Comparison of ENCODE assay signal across 15 cellular contexts in genomic region chr1:165114889-165115285, GRCh38.
DNase-seq lines count a peak whose midpoint lies in the region; ATAC-seq, FAIRE-seq and TF ChIP-seq lines count a peak whose summit lies in the region.
"Had no signal": no experiment of that assay in that cellular context is flagged by ENCODE, and none has a peak within 500 bp of the region (broad histone marks: within the 10 kb centered on the region; RNA-seq: fewer than 3 reads in every experiment).

No MANE protein-coding gene starts in this region.

- no peaks in the 10 kb centered on the region for H3K9me3 ChIP-seq in IMR-90 (ENCODE audit: control insufficient read depth, insufficient read depth, low read length)
- H3K9me3 ChIP-seq in K562 (replicated peaks; ENCODE audit: control insufficient read depth, insufficient read depth, low read depth, low read length): no peaks in the 10 kb centered on the region
- H3K9me3 ChIP-seq: BLaER1 had no signal

- no peak for DNase-seq in D721Med (ENCODE audit: insufficient read length, low spot score)
- no peak for DNase-seq in IMR-90
- DNase-seq in K562 (ENCODE audit: extremely low read depth in 1 of 4, low spot score in 3 of 4): no peak
- no peak for DNase-seq in urothelium cell line (ENCODE audit: low spot score)
- no peak for DNase-seq in CD1c-positive myeloid dendritic cell (ENCODE audit: extremely low spot score)
- DNase-seq: 8988T; CD8-positive, alpha-beta memory T cell had no signal

- H3K56ac ChIP-seq in IMR-90 (ENCODE audit: extremely low read depth, insufficient read depth, low read length): no peak overlapping the region

- POLR2A ChIA-PET in IMR-90 (lab: Charles Lee; ENCODE audit: unreplicated experiment) (no interaction called here), K562 (lab: Yijun Ruan, JAX) (no interaction called here)

- in situ Hi-C loops in IMR-90 (cut with MboI; ENCODE audit: low sequenced_read_pairs) (no loop called here), K562 (cut with MboI) (no loop called here)

- no peak overlapping the region for H3K18ac ChIP-seq in IMR-90 (ENCODE audit: low read depth, low read length)

- no peak overlapping the region for H2AK5ac ChIP-seq in IMR-90 (ENCODE audit: low read depth, low read length)

- H3K79me1 ChIP-seq in IMR-90 (ENCODE audit: low read depth in 1 of 2, low read length in 2 of 2): no peaks in the 10 kb centered on the region

- FAIRE-seq in D721Med (lab: Jason Lieb, UNC) (peak; percentile 88), K562 (lab: Jason Lieb, UNC) (no peak), urothelium cell line (lab: Jason Lieb, UNC) (peak; percentile 55)
- FAIRE-seq: G401.6, H54, HTR-8/SVneo had no signal

- H4K91ac ChIP-seq in IMR-90 (ENCODE audit: insufficient read depth, low read depth, low read length): no peak overlapping the region

- H2AFZ ChIP-seq in IMR-90 (replicated peaks; ENCODE audit: low read length, poor library complexity) (peak overlapping the region; percentile 8), K562 (ENCODE audit: low read depth, low read length) (no peak overlapping the region)
- H2AFZ ChIP-seq: GM23248 had no signal

- H2BK5ac ChIP-seq in IMR-90 (ENCODE audit: low read depth, low read length, poor library complexity, severe bottlenecking): no peak overlapping the region

- H4K5ac ChIP-seq in IMR-90 (ENCODE audit: low read depth, low read length): no peak overlapping the region

- no peak overlapping the region for H3K23ac ChIP-seq in IMR-90 (ENCODE audit: low read depth, low read length)

- CTCF ChIA-PET in IMR-90 (lab: Yijun Ruan, JAX) (interaction anchor here (0.7 to 1.1 kb wide), 2 partner anchors 18 to 1092 kb away, joined by 3 read pairs; no protein-coding TSS in a partner anchor), K562 (lab: Yijun Ruan, JAX; ENCODE audit: low intra/inter-chr PET ratio) (interaction anchor here (1.1 to 1.5 kb wide), 2 partner anchors 254 to 478 kb away, joined by 3 to 4 read pairs; no protein-coding TSS in a partner anchor)

- no peak overlapping the region for H3K4me2 ChIP-seq in IMR-90 (ENCODE audit: low read depth, low read length)
- no peak overlapping the region for H3K4me2 ChIP-seq in K562 (ENCODE audit: insufficient read depth, low read length)
- H3K4me2 ChIP-seq: BLaER1, KMS-11 had no signal

- TF ChIP-seq POLR2A in IMR-90 (IDR thresholded peaks at IDR 0.05; ENCODE audit: low read depth, low read length) (no peak), K562 (conservative IDR thresholded peaks at IDR 0.05) (no peak)

- no peak for TF ChIP-seq RAD21 in IMR-90 (IDR thresholded peaks at IDR 0.05; ENCODE audit: low read length)
- TF ChIP-seq RAD21 in K562 (CRISPR knock-in tag; conservative IDR thresholded peaks at IDR 0.05 in 1 of 2, IDR thresholded peaks at IDR 0.05 in 1 of 2): no peak

- no peak overlapping the region for H2BK15ac ChIP-seq in IMR-90 (ENCODE audit: low read depth, low read length)

- H3K4me3 ChIP-seq in IMR-90 (ENCODE audit: insufficient read depth, low read depth, low read length): no peak overlapping the region
- H3K4me3 ChIP-seq in K562: no peak overlapping the region
- H3K4me3 ChIP-seq: BLaER1, GM23248 had no signal

- H3K9ac ChIP-seq in IMR-90 (ENCODE audit: low read depth, low read length) (no peak overlapping the region), K562 (ENCODE audit: insufficient read depth in 1 of 2, low read depth in 2 of 2, low read length in 2 of 2) (no peak overlapping the region)
- H3K9ac ChIP-seq: BLaER1, GM23248, KMS-11 had no signal

- no peak for TF ChIP-seq CTCF in D721Med (IDR thresholded peaks at IDR 0.05; ENCODE audit: insufficient read depth, missing control alignments)
- no peak for TF ChIP-seq CTCF in IMR-90 (conservative IDR thresholded peaks at IDR 0.05; ENCODE audit: low read depth, low read length)
- TF ChIP-seq CTCF in K562 (IDR thresholded peaks at IDR 0.05 in 2 of 3, conservative IDR thresholded peaks at IDR 0.05 in 1 of 3; ENCODE audit: insufficient read depth in 2 of 3, low read depth in 1 of 3, low read length in 3 of 3): no peak

- no peaks in the 10 kb centered on the region; the same call in 1 of the 2 replicates for H3K27me3 ChIP-seq in IMR-90 (ENCODE audit: control insufficient read depth, insufficient read depth, low read length)
- H3K27me3 ChIP-seq in K562 (ENCODE audit: control insufficient read depth in 2 of 2, insufficient read depth in 2 of 2, low read length in 2 of 2): peaks cover 3 to 13% of the 10 kb centered on the region in 2 experiments; a peak in 2 of 5 replicates
- H3K27me3 ChIP-seq: BLaER1 had no signal

- intact Hi-C loops in IMR-90 (cut with micrococcal nuclease) (loop anchor here (5.0 to 10.0 kb wide), 2 partner anchors 252 to 480 kb away; no protein-coding TSS in a partner anchor), K562 (cut with micrococcal nuclease) (loop anchor here (1.0 kb wide), 1 partner anchor 28 kb away; no protein-coding TSS in a partner anchor)

- no peaks in the 10 kb centered on the region for H3K4me1 ChIP-seq in IMR-90 (ENCODE audit: control insufficient read depth, insufficient read depth, low read length)
- H3K4me1 ChIP-seq in K562 (replicated peaks in 1 of 2; ENCODE audit: control insufficient read depth in 2 of 2, insufficient read depth in 2 of 2, low read length in 2 of 2): peaks cover 0 to 3% of the 10 kb centered on the region in 2 experiments; a peak in 1 of 5 replicates
- H3K4me1 ChIP-seq: BLaER1 had no signal

- no peak for ATAC-seq in IMR-90 (ENCODE audit: low read depth)
- ATAC-seq in K562: no peak
- no peak for ATAC-seq in GM21619 (IDR thresholded peaks at IDR 0.05; ENCODE audit: unreplicated experiment)
- no peak for ATAC-seq in HG02588 (IDR thresholded peaks at IDR 0.05; ENCODE audit: unreplicated experiment)

- H3K36me3 ChIP-seq in IMR-90 (ENCODE audit: control insufficient read depth, insufficient read depth, low read length) (no peaks in the 10 kb centered on the region), K562 (ENCODE audit: control insufficient read depth, insufficient read depth, low read length) (no peaks in the 10 kb centered on the region)
- H3K36me3 ChIP-seq: BLaER1 had no signal

- WGBS in IMR-90 (ENCODE audit: extremely low coverage in 2 of 2, insufficient read length in 1 of 2), 2 experiments: 62 to 100% methylated on average over 4 to 6 of the region's 6 CpGs
- 0% methylated on average over 6 of the region's 6 CpGs for WGBS in K562 (ENCODE audit: insufficient coverage, low coverage, missing lambda C conversion rate)

- H3K27ac ChIP-seq in IMR-90 (ENCODE audit: insufficient read depth, low read length): no peak overlapping the region
- H3K27ac ChIP-seq in K562 (ENCODE audit: extremely low read depth, low read depth, low read length): no peak overlapping the region
- H3K27ac ChIP-seq: BLaER1, GM23248, KMS-11 had no signal

- H3K9me1 ChIP-seq in IMR-90 (ENCODE audit: insufficient read depth, low read length): no peaks in the 10 kb centered on the region; the same call in 1 of the 2 replicates
- H3K9me1 ChIP-seq in K562 (ENCODE audit: control insufficient read depth, insufficient read depth, low read length): no peaks in the 10 kb centered on the region

- H3K4ac ChIP-seq in IMR-90 (ENCODE audit: low read depth, low read length): no peak overlapping the region

- H2BK120ac ChIP-seq in IMR-90 (ENCODE audit: low read depth, low read length): no peak overlapping the region

- H2AK9ac ChIP-seq in IMR-90 (replicated peaks; ENCODE audit: low read depth, low read length, poor library complexity): no peak overlapping the region

- no peak for TF ChIP-seq EP300 in K562 (IDR thresholded peaks at IDR 0.05; ENCODE audit: low read length)

- dilution Hi-C loops in IMR-90 (cut with HindIII; ENCODE audit: low sequenced_read_pairs, unreplicated experiment): no loop called here

- no peak overlapping the region for H4K8ac ChIP-seq in IMR-90 (ENCODE audit: low read depth in 2 of 2, low read length in 2 of 2)

- H3K14ac ChIP-seq in IMR-90 (replicated peaks; ENCODE audit: low read depth, low read length): no peak overlapping the region

- H4K20me1 ChIP-seq in IMR-90 (ENCODE audit: insufficient read depth, low read length) (no peaks in the 10 kb centered on the region), K562 (replicated peaks; ENCODE audit: control insufficient read depth, insufficient read depth, low read length) (no peaks in the 10 kb centered on the region)
- H4K20me1 ChIP-seq: BLaER1 had no signal

- no peaks in the 10 kb centered on the region for H3K79me2 ChIP-seq in K562 (ENCODE audit: control insufficient read depth, insufficient read depth, low read length)

- BruUV-seq in IMR-90 (replicated peaks; lab: Mats Ljungman, UMichigan) (no TSS peak), K562 (replicated peaks; lab: Mats Ljungman, UMichigan) (no TSS peak)

- no peak overlapping the region for H2BK20ac ChIP-seq in IMR-90 (ENCODE audit: low read depth, low read length)

TF ChIP-seq in IMR-90, 13 proteins besides CTCF, POLR2A, EP300 and RAD21:
- TF ChIP-seq FOS (IDR thresholded peaks at IDR 0.05; ENCODE audit: low read depth, low read length) (no peak), RFX5 (IDR thresholded peaks at IDR 0.05; ENCODE audit: low read depth, low read length) (no peak), ELK1 (IDR thresholded peaks at IDR 0.05; ENCODE audit: borderline replicate concordance, low read depth, low read length) (no peak)

TF ChIP-seq in K562, 482 proteins besides CTCF, POLR2A, EP300 and RAD21:
- TF ChIP-seq PCBP1 (IDR thresholded peaks at IDR 0.05; ENCODE audit: low read depth, low read length, poor library complexity, severe bottlenecking) (no peak), MCM7 (IDR thresholded peaks at IDR 0.05) (0 out of 4 replicates have a peak, but pooled peaks of 1 of the 2 experiments have one; percentile 54), MCM3 (IDR thresholded peaks at IDR 0.05) (peak; percentile 29; the same call in 1 of the 2 replicates), PKNOX1 (IDR thresholded peaks at IDR 0.05) (no peak), CREB1 (IDR thresholded peaks at IDR 0.05) (no peak), CREB1 (CRISPR knock-in tag; IDR thresholded peaks at IDR 0.05) (no peak)
